ENCODE assay signal across 34 cellular contexts in the genomic region with DNA sequence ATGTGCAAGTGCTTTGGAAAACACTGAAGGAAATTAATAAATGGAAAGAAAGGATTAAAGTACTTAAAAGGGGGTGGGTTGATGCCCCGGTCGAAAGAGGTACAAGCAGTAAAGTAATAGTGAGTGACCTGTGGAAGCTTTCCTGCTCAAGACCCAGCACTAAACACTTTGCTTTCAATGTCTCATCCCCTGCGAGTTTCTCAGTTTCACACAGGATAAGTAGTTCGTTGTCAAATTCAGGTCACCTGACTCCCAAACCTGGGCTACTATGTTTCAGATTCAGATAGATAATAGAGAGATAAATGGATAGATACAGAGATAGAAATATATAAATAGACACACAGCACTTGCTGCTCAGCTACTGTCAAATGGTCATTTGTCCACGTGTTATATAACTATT.
"Had no signal": no experiment of that assay in that cellular context is flagged by ENCODE, and none has a peak within 500 bp of the region (broad histone marks: within the 10 kb centered on the region; RNA-seq: fewer than 3 reads in every experiment).

No MANE protein-coding gene starts in this region.

- H3K9me3 ChIP-seq: MG63 had no signal

- DNase-seq: Karpas-422, Kasumi-1, KBM-7, KG1, MG63, MV-4-11, NCI-H1048, NCI-H1092, NCI-H1092 treated with DMSO at 0.1 percent for 48 hours, NCI-H1105, NCI-H1105 treated with DMSO at 0.1 percent for 48 hours, NCI-H1417, NCI-H1417 treated with DMSO at 0.1 percent for 48 hours, NCI-H1436, NCI-H1436 treated with DMSO at 0.1 percent for 48 hours, NCI-H146, NCI-H1694, NCI-H1694 treated with DMSO at 0.1 percent for 48 hours, NCI-H187, NCI-H187 treated with DMSO at 0.1 percent for 48 hours, NCI-H1930, NCI-H2029, NCI-H2029 treated with DMSO at 0.1 percent for 48 hours, NCI-H2081, NCI-H2081 treated with DMSO at 0.1 percent for 48 hours, NCI-H2107, NCI-H2171, NCI-H2171 treated with DMSO at 0.1 percent for 48 hours, NCI-H2227 treated with DMSO at 0.1 percent for 48 hours, NCI-H226, NCI-H345, NCI-H446 treated with DMSO at 0.1 percent for 48 hours, NCI-H510A had no signal

- H3K27me3 ChIP-seq: MG63 had no signal

- H3K4me2 ChIP-seq: KMS-11 had no signal

- H3K9ac ChIP-seq: KMS-11 had no signal

- H3K4me3 ChIP-seq: MG63 had no signal

- H3K36me3 ChIP-seq: MG63 had no signal

- H3K27ac ChIP-seq: KMS-11 had no signal
